17 cellular contexts compared by ENCODE assay signal in genomic region chr17:20273741-20274500, GRCh38.
DNase-seq lines count a peak whose midpoint lies in the region; ATAC-seq and TF ChIP-seq lines count a peak whose summit lies in the region.
"Had no signal": no experiment of that assay in that cellular context is flagged by ENCODE, and none has a peak within 500 bp of the region (broad histone marks: within the 10 kb centered on the region; RNA-seq: fewer than 3 reads in every experiment).

No MANE protein-coding gene starts in this region.

- H3K4ac ChIP-seq in trophoblast cell (ENCODE audit: low read depth, low read length), result no peak overlapping the region

- no peak overlapping the region for H2BK12ac ChIP-seq in trophoblast cell (ENCODE audit: low read length)

- no peaks in the 10 kb centered on the region for H3K27me3 Mint-ChIP-seq in activated CD4-positive, alpha-beta T cell treated with anti-CD3 and anti-CD28 coated beads, Interleukin-2, amount 10 ng/mL, durations not matched to agents 7 days and 5 days
- no peaks in the 10 kb centered on the region for H3K27me3 Mint-ChIP-seq in T-helper 1 cell treated with Interleukin-12 subunit alpha and Interleukin-12 subunit beta and Interleukin-4 antibody, amounts not matched to agents 30 μg/mL and 1 μg/mL, for 36 hours (ENCODE audit: low read depth)
- H3K27me3 Mint-ChIP-seq in activated naive CD8-positive, alpha-beta T cell treated with anti-CD3 and anti-CD28 coated beads, Interleukin-2, amount 10 ng/mL, durations not matched to agents 7 days and 5 days, result no peaks in the 10 kb centered on the region
- no peaks in the 10 kb centered on the region for H3K27me3 Mint-ChIP-seq in progenitor cell of endocrine pancreas

- H3K4me1 Mint-ChIP-seq in activated CD4-positive, alpha-beta T cell treated with anti-CD3 and anti-CD28 coated beads, Interleukin-2, amount 10 ng/mL, durations not matched to agents 7 days and 5 days, result peaks cover 82% of the 10 kb centered on the region
- H3K4me1 Mint-ChIP-seq in T-helper 1 cell treated with Interleukin-12 subunit alpha and Interleukin-12 subunit beta and Interleukin-4 antibody, amounts not matched to agents 30 μg/mL and 1 μg/mL, for 36 hours (ENCODE audit: low read depth), result peaks cover 62% of the 10 kb centered on the region
- peaks cover 54% of the 10 kb centered on the region for H3K4me1 Mint-ChIP-seq in activated naive CD8-positive, alpha-beta T cell treated with anti-CD3 and anti-CD28 coated beads, Interleukin-2, amount 10 ng/mL, durations not matched to agents 7 days and 5 days
- peaks cover 3% of the 10 kb centered on the region for H3K4me1 Mint-ChIP-seq in progenitor cell of endocrine pancreas (ENCODE audit: low read depth)

- H3K23ac ChIP-seq in trophoblast cell (ENCODE audit: low read length), result no peak overlapping the region

- H3K9ac ChIP-seq in trophoblast cell (ENCODE audit: low read length), result no peak overlapping the region

- H4K12ac ChIP-seq in trophoblast cell (ENCODE audit: low read depth, low read length), result no peak overlapping the region

- no peaks in the 10 kb centered on the region for H3K27me3 ChIP-seq in trophoblast cell (ENCODE audit: insufficient read depth, low read length)
- H3K27me3 ChIP-seq: MG63 had no signal

- peaks cover 22 to 33% of the 10 kb centered on the region in 2 experiments for H3K36me3 ChIP-seq in trophoblast cell (ENCODE audit: control insufficient read depth in 1 of 2, insufficient read depth in 2 of 2, low read length in 2 of 2)
- H3K36me3 ChIP-seq: left ventricle myocardium inferior, MG63 had no signal

- no peaks in the 10 kb centered on the region for H3K9me3 ChIP-seq in trophoblast cell (ENCODE audit: insufficient read depth, low read depth, low read length)
- H3K9me3 ChIP-seq: left ventricle myocardium inferior, MG63 had no signal

- TF ChIP-seq CTCF in progenitor cell of endocrine pancreas (IDR thresholded peaks at IDR 0.05; ENCODE audit: unreplicated experiment), result no peak

- H3K27ac ChIP-seq in trophoblast cell (ENCODE audit: low read depth, low read length), result no peak overlapping the region
- H3K27ac ChIP-seq: left ventricle myocardium inferior, skin epidermis had no signal

- H2BK5ac ChIP-seq in trophoblast cell (ENCODE audit: low read depth, low read length, poor library complexity), result no peak overlapping the region

- no peak overlapping the region for H3K18ac ChIP-seq in trophoblast cell (ENCODE audit: low read length)

- no peaks in the 10 kb centered on the region for H3K79me2 ChIP-seq in trophoblast cell (ENCODE audit: control insufficient read depth, insufficient read depth, low read length, poor library complexity)

- no peak overlapping the region for H3K14ac ChIP-seq in trophoblast cell (ENCODE audit: low read length)

- H3K4me3 Mint-ChIP-seq in activated CD4-positive, alpha-beta T cell treated with anti-CD3 and anti-CD28 coated beads, Interleukin-2, amount 10 ng/mL, durations not matched to agents 7 days and 5 days, result peak overlapping the region; percentile 49
- H3K4me3 Mint-ChIP-seq in T-helper 1 cell treated with Interleukin-12 subunit alpha and Interleukin-12 subunit beta and Interleukin-4 antibody, amounts not matched to agents 30 μg/mL and 1 μg/mL, for 36 hours, result peak overlapping the region; percentile 55
- peak overlapping the region; percentile 65 for H3K4me3 Mint-ChIP-seq in activated naive CD8-positive, alpha-beta T cell treated with anti-CD3 and anti-CD28 coated beads, Interleukin-2, amount 10 ng/mL, durations not matched to agents 7 days and 5 days
- H3K4me3 Mint-ChIP-seq in progenitor cell of endocrine pancreas (ENCODE audit: low read depth), result no peak overlapping the region

- no peaks in the 10 kb centered on the region for H3K79me1 ChIP-seq in trophoblast cell (ENCODE audit: low read length)

- WGBS in trophoblast cell (ENCODE audit: extremely low coverage, insufficient coverage, insufficient read length), result no CpG with 5 or more reads among the region's 8 CpGs

- H3K4me3 ChIP-seq in trophoblast cell (ENCODE audit: low read depth, low read length), result no peak overlapping the region
- H3K4me3 ChIP-seq: left ventricle myocardium inferior, MG63, skin epidermis had no signal

- DNase-seq in activated CD4-positive, alpha-beta T cell treated with anti-CD3 and anti-CD28 coated beads, Interleukin-2, amount 10 ng/mL, durations not matched to agents 7 days and 5 days, result peak; percentile 21
- DNase-seq in activated CD4-positive, alpha-beta T cell treated with anti-CD3 and anti-CD28 coated beads for 4 hours, result no peak
- no peak for DNase-seq in activated naive CD8-positive, alpha-beta T cell treated with anti-CD3 and anti-CD28 coated beads, Interleukin-2, amount 10 ng/mL, durations not matched to agents 7 days and 5 days
- DNase-seq in progenitor cell of endocrine pancreas (ENCODE audit: low spot score, unreplicated experiment), result no peak
- DNase-seq in anterior cingulate cortex (lab: John Stamatoyannopoulos, UW), result no peak
- no peak for DNase-seq in trophoblast cell
- no peak for DNase-seq in glomerular visceral epithelial cell (ENCODE audit: extremely low spot score)
- DNase-seq: COR-L47, left ventricle myocardium inferior, MG63, NCI-H187 treated with DMSO at 0.1 percent for 48 hours, NCI-H510A treated with DMSO at 0.1 percent for 48 hours, OCI-M1, T-helper 9 cell had no signal

- H3K9me3 Mint-ChIP-seq in activated CD4-positive, alpha-beta T cell treated with anti-CD3 and anti-CD28 coated beads, Interleukin-2, amount 10 ng/mL, durations not matched to agents 7 days and 5 days, result no peaks in the 10 kb centered on the region
- H3K9me3 Mint-ChIP-seq in T-helper 1 cell treated with Interleukin-12 subunit alpha and Interleukin-12 subunit beta and Interleukin-4 antibody, amounts not matched to agents 30 μg/mL and 1 μg/mL, for 36 hours, result no peaks in the 10 kb centered on the region
- H3K9me3 Mint-ChIP-seq in activated naive CD8-positive, alpha-beta T cell treated with anti-CD3 and anti-CD28 coated beads, Interleukin-2, amount 10 ng/mL, durations not matched to agents 7 days and 5 days, result no peaks in the 10 kb centered on the region
- no peaks in the 10 kb centered on the region for H3K9me3 Mint-ChIP-seq in progenitor cell of endocrine pancreas (ENCODE audit: low read depth)

- no peak overlapping the region for H2AFZ ChIP-seq in trophoblast cell (ENCODE audit: insufficient read depth, low read length, poor library complexity)

- peak; percentile 60 for ATAC-seq in activated naive CD8-positive, alpha-beta T cell treated with anti-CD3 and anti-CD28 coated beads, Interleukin-2, amount 10 ng/mL, durations not matched to agents 7 days and 5 days (ENCODE audit: low read depth)
- ATAC-seq: HepG2 had no signal

- POLR2A ChIA-PET in activated CD4-positive, alpha-beta T cell treated with anti-CD3 and anti-CD28 coated beads, Interleukin-2, amount 10 ng/mL, durations not matched to agents 7 days and 5 days (lab: Charles Lee), result no interaction called here
- POLR2A ChIA-PET in activated naive CD8-positive, alpha-beta T cell treated with anti-CD3 and anti-CD28 coated beads, Interleukin-2, amount 10 ng/mL, durations not matched to agents 7 days and 5 days (lab: Charles Lee), result no interaction called here

- H2AK5ac ChIP-seq in trophoblast cell (ENCODE audit: low read length), result no peak overlapping the region

- H4K8ac ChIP-seq in trophoblast cell (ENCODE audit: low read depth, low read length), result no peak overlapping the region

- CTCF ChIA-PET in activated CD4-positive, alpha-beta T cell treated with anti-CD3 and anti-CD28 coated beads, Interleukin-2, amount 10 ng/mL, durations not matched to agents 7 days and 5 days (lab: Charles Lee), result interaction anchor here (0.6 kb wide), 1 partner anchor 363 kb away, joined by 3 read pairs; no protein-coding TSS in a partner anchor

- H3K36me3 Mint-ChIP-seq in activated CD4-positive, alpha-beta T cell treated with anti-CD3 and anti-CD28 coated beads, Interleukin-2, amount 10 ng/mL, durations not matched to agents 7 days and 5 days (ENCODE audit: low read depth), result peaks cover 11% of the 10 kb centered on the region
- peaks cover 4% of the 10 kb centered on the region for H3K36me3 Mint-ChIP-seq in T-helper 1 cell treated with Interleukin-12 subunit alpha and Interleukin-12 subunit beta and Interleukin-4 antibody, amounts not matched to agents 30 μg/mL and 1 μg/mL, for 36 hours (ENCODE audit: low read depth)
- H3K36me3 Mint-ChIP-seq in activated naive CD8-positive, alpha-beta T cell treated with anti-CD3 and anti-CD28 coated beads, Interleukin-2, amount 10 ng/mL, durations not matched to agents 7 days and 5 days, result peaks cover 2% of the 10 kb centered on the region
- H3K36me3 Mint-ChIP-seq in progenitor cell of endocrine pancreas (ENCODE audit: insufficient read depth), result peaks cover 6% of the 10 kb centered on the region

- no peak overlapping the region for H2BK120ac ChIP-seq in trophoblast cell (ENCODE audit: insufficient read depth, low read length, poor library complexity)

- H3K4me1 ChIP-seq in trophoblast cell (ENCODE audit: control insufficient read depth in 1 of 2, insufficient read depth in 2 of 2, low read length in 2 of 2), result peaks cover 0 to 3% of the 10 kb centered on the region in 2 experiments

- peak overlapping the region; percentile 85 for H3K27ac Mint-ChIP-seq in activated CD4-positive, alpha-beta T cell treated with anti-CD3 and anti-CD28 coated beads, Interleukin-2, amount 10 ng/mL, durations not matched to agents 7 days and 5 days
- H3K27ac Mint-ChIP-seq in T-helper 1 cell treated with Interleukin-12 subunit alpha and Interleukin-12 subunit beta and Interleukin-4 antibody, amounts not matched to agents 30 μg/mL and 1 μg/mL, for 36 hours, result peak overlapping the region; percentile 66
- H3K27ac Mint-ChIP-seq in activated naive CD8-positive, alpha-beta T cell treated with anti-CD3 and anti-CD28 coated beads, Interleukin-2, amount 10 ng/mL, durations not matched to agents 7 days and 5 days, result peak overlapping the region; percentile 83
- peak overlapping the region; percentile 44 for H3K27ac Mint-ChIP-seq in progenitor cell of endocrine pancreas

- H3K4me2 ChIP-seq in trophoblast cell (ENCODE audit: low read length), result no peak overlapping the region

- no peak overlapping the region for H4K91ac ChIP-seq in trophoblast cell (ENCODE audit: low read depth, low read length)
